ENCODE assay signal across 25 cellular contexts in genomic region chr21:43802713-43803313, GRCh38.
"Had no signal": no experiment of that assay in that cellular context is flagged by ENCODE, and none has a peak within 500 bp of the region (broad histone marks: within the 10 kb centered on the region; RNA-seq: fewer than 3 reads in every experiment).

No MANE protein-coding gene starts in this region.

- H3K27me3 ChIP-seq: body of pancreas, cardiac muscle cell, hepatocyte, left lung, neural progenitor cell, testis, vagina had no signal

- H3K4me2 ChIP-seq: hepatocyte, neural progenitor cell had no signal

- H3K4me3 Mint-ChIP-seq: activated B cell treated with CpG ODN at 0.5 μM for 24 hours; activated CD4-positive, alpha-beta memory T cell treated with anti-CD3 and anti-CD28 coated beads for 36 hours; immature natural killer cell; naive thymus-derived CD4-positive, alpha-beta T cell; neural progenitor cell; T-helper 17 cell; type B pancreatic cell had no signal

- H3K9me3 Mint-ChIP-seq: activated B cell treated with CpG ODN at 0.5 μM for 24 hours; activated CD4-positive, alpha-beta memory T cell treated with anti-CD3 and anti-CD28 coated beads for 36 hours; immature natural killer cell; naive thymus-derived CD4-positive, alpha-beta T cell; neural progenitor cell; type B pancreatic cell had no signal

- FAIRE-seq: endothelial cell of umbilical vein had no signal

- H3K36me3 Mint-ChIP-seq: type B pancreatic cell had no signal

- H3K9ac ChIP-seq: neural progenitor cell had no signal

- H2AFZ ChIP-seq: hepatocyte, neural progenitor cell had no signal

- H3K27ac ChIP-seq: body of pancreas, cardiac muscle cell, hepatocyte, left lung, neural progenitor cell, testis, vagina had no signal

- ATAC-seq: body of pancreas; esophagus mucosa; left lung; naive thymus-derived CD4-positive, alpha-beta T cell; T-helper 17 cell had no signal

- H3K79me2 ChIP-seq: hepatocyte had no signal

- H3K27ac Mint-ChIP-seq: activated B cell treated with CpG ODN at 0.5 μM for 24 hours; activated CD4-positive, alpha-beta memory T cell treated with anti-CD3 and anti-CD28 coated beads for 36 hours; neural progenitor cell; progenitor cell of endocrine pancreas; T-helper 17 cell; type B pancreatic cell had no signal

- H3K27me3 Mint-ChIP-seq: activated CD4-positive, alpha-beta memory T cell treated with anti-CD3 and anti-CD28 coated beads for 36 hours; naive thymus-derived CD4-positive, alpha-beta T cell; progenitor cell of endocrine pancreas; T-helper 17 cell; type B pancreatic cell had no signal

- H3K4me3 ChIP-seq: body of pancreas, cardiac muscle cell, hepatocyte, left lung, lung, neural progenitor cell, testis, vagina had no signal

- H3K9me3 ChIP-seq: body of pancreas, left lung, testis, vagina had no signal

- H3K4me1 ChIP-seq: body of pancreas, neural progenitor cell, testis, vagina had no signal

- DNase-seq: activated B cell treated with CpG ODN at 0.5 μM for 24 hours; activated CD4-positive, alpha-beta memory T cell treated with anti-CD3 and anti-CD28 coated beads for 36 hours; activated CD4-positive, alpha-beta T cell treated with anti-CD3 and anti-CD28 coated beads for 4 hours; activated effector memory CD4-positive, alpha-beta T cell treated with anti-CD3 and anti-CD28 coated beads, Interleukin-2, amount 50 U/mL, for 16 hours; activated naive CD4-positive, alpha-beta T cell treated with anti-CD3 and anti-CD28 coated beads, Interleukin-2, amount 50 U/mL, for 16 hours; anterior cingulate cortex; body of pancreas; effector memory CD4-positive, alpha-beta T cell; foreskin melanocyte; glutamatergic neuron; immature natural killer cell; naive thymus-derived CD4-positive, alpha-beta T cell; retina; T-helper 17 cell; testis had no signal

- H3K4me1 Mint-ChIP-seq: neural progenitor cell had no signal

- H3K36me3 ChIP-seq: neural progenitor cell had no signal
